Comparison of ENCODE assay signal across 1 cellular context in the genomic region with DNA sequence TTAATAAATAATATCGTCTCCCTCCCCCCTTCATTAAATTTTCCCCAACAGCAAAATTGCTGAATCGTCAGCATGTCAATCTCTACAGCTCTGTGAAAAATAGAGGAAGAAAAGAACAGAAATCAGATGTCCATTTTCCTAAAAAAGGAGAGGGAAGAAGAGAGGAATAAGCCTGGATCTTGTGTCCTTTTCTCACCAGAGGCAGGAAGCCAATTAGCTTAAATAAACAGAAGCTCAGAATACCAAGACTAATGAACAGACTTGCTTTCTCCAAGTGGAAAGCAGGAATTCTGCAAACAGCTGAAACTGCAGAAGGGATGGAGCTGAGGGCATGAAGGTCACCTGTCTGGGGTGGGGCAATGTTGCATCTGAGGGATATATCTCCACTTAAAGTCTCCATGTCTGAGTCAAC.
TF ChIP-seq lines count a peak whose summit lies in the region.

No MANE protein-coding gene starts in this region.

TF ChIP-seq in endothelial cell of umbilical vein, 7 proteins besides CTCF, POLR2A, EP300 and RAD21:
- TF ChIP-seq, protein P1, sequence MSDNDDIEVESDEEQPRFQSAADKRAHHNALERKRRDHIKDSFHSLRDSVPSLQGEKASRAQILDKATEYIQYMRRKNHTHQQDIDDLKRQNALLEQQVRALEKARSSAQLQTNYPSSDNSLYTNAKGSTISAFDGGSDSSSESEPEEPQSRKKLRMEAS (IDR thresholded peaks at IDR 0.05; ENCODE audit: insufficient read depth, insufficient read length): no peak
- no peak for TF ChIP-seq JUN (IDR thresholded peaks at IDR 0.05; ENCODE audit: borderline replicate concordance, insufficient read depth, insufficient read length, low read depth)
- no peak for TF ChIP-seq FOS (IDR thresholded peaks at IDR 0.05; ENCODE audit: borderline replicate concordance, insufficient read depth, low read length)
- no peak for TF ChIP-seq POLR2AphosphoS5 (IDR thresholded peaks at IDR 0.05; ENCODE audit: insufficient read depth, low read depth, low read length)
- TF ChIP-seq GATA2 (IDR thresholded peaks at IDR 0.05; ENCODE audit: insufficient read depth, insufficient read length, low read depth, low read length): no peak
- no peak for TF ChIP-seq MYC (IDR thresholded peaks at IDR 0.05; ENCODE audit: low read depth, low read length)
- no peak for TF ChIP-seq EZH2 (IDR thresholded peaks at IDR 0.05; ENCODE audit: borderline replicate concordance, low read depth, low read length, severe bottlenecking)
